In the genomic region with DNA sequence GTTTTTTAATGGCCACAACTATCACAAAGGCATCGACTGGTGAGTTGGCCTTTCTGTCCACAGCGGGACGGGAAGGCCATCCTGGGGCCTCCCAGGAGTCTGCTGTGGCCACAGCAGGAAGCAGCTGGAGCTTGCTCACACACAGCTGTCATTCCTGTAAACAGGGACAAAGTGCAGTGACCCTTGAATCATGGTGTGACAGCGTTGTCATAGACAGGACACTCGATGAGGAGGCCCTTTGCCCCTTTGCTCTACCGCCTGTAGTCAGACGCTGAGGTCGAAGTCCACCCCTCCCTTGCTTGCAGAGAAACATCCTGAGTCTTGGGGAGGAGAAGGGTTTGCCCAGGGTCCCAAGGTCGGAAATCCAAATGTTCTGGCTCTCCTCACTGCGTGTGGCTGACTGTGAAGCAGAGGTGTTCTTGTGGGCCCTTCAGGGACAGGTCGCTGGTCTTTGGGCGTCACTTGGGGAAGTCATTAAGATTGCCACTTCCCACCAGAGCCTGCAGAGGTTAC, we compare ENCODE assay signal across 16 cellular contexts. TPM values are rescaled to one million over a fixed set of nuclear protein-coding genes. Genes with fewer than 3 reads are reported as not detected.
DNase-seq lines count a peak whose midpoint lies in the region; ATAC-seq, FAIRE-seq and TF ChIP-seq lines count a peak whose summit lies in the region.
"Had no signal": no experiment of that assay in that cellular context is flagged by ENCODE, and none has a peak within 500 bp of the region (broad histone marks: within the 10 kb centered on the region; RNA-seq: fewer than 3 reads in every experiment).

No MANE protein-coding gene starts in this region.

- no peak overlapping the region for H3K4me3 Mint-ChIP-seq in CD14-positive monocyte
- H3K4me3 Mint-ChIP-seq: dendritic cell treated with granulocyte-macrophage colony-stimulating factor and Interleukin-4, amounts not matched to agents 40 ng/mL and 50 ng/mL, for 4 days had no signal

- TF ChIP-seq CTCF in CD14-positive monocyte (IDR thresholded peaks at IDR 0.05) (no peak), kidney (IDR thresholded peaks at IDR 0.05; ENCODE audit: borderline replicate concordance, extremely low read depth, insufficient read depth) (no peak)

- H3K4me1 ChIP-seq in kidney (ENCODE audit: control insufficient read depth in 1 of 2, insufficient read depth in 1 of 2, low read depth in 1 of 2, low read length in 2 of 2) = peaks cover 22 to 27% of the 10 kb centered on the region in 2 donors

- no peaks in the 10 kb centered on the region for H3K9me3 ChIP-seq in kidney (ENCODE audit: control insufficient read depth in 1 of 2, low read length in 2 of 2)

- intact Hi-C loops in CD14-positive monocyte (cut with micrococcal nuclease) = loop anchor here in 1 of 2 donors (5.0 kb wide), 1 partner anchor 86 kb away; no protein-coding TSS in a partner anchor
- intact Hi-C loops in kidney (cut with DNase I) = no loop called here
- intact Hi-C loops in sciatic nerve (cut with DNase I) = no loop called here

- H3K27ac Mint-ChIP-seq in CD14-positive monocyte = peak overlapping the region in 5 of 7 donors; percentile 35 to 85 (median 48)
- H3K27ac Mint-ChIP-seq: dendritic cell treated with granulocyte-macrophage colony-stimulating factor and Interleukin-4, amounts not matched to agents 40 ng/mL and 50 ng/mL, for 4 days had no signal

- DNase-seq in CD14-positive monocyte (ENCODE audit: low spot score) (no peak), SHP77 (lab: John Stamatoyannopoulos, UW) (peak; percentile 40 to 44), kidney (no peak), sciatic nerve (ENCODE audit: low spot score) (peak; percentile 35), middle frontal gyrus (ENCODE audit: extremely low spot score, low spot score) (no peak), hepatic stellate cell (ENCODE audit: low spot score) (no peak), caudate nucleus (lab: John Stamatoyannopoulos, UW) (no peak)
- DNase-seq: activated CD4-positive, alpha-beta T cell treated with anti-CD3 and anti-CD28 coated beads for 4 hours; amniotic stem cell; DMS 273 treated with DMSO at 0.1 percent for 48 hours; foreskin keratinocyte; islet precursor cell; NCI-H345; T-helper 1 cell had no signal

- peaks cover 25 to 65% of the 10 kb centered on the region in 2 donors for H3K36me3 ChIP-seq in kidney (ENCODE audit: control insufficient read depth in 1 of 2, insufficient read depth in 2 of 2, low read length in 2 of 2)

- ATAC-seq in sciatic nerve (no peak), HG03571 (IDR thresholded peaks at IDR 0.05; ENCODE audit: unreplicated experiment) (no peak)
- ATAC-seq: foreskin keratinocyte had no signal

- H3K27me3 Mint-ChIP-seq in CD14-positive monocyte (ENCODE audit: low read depth in 3 of 3) = peaks cover 0 to 1% (median under 1%) of the 10 kb centered on the region in 3 donors
- H3K27me3 Mint-ChIP-seq: dendritic cell treated with granulocyte-macrophage colony-stimulating factor and Interleukin-4, amounts not matched to agents 40 ng/mL and 50 ng/mL, for 4 days had no signal

- no peak overlapping the region for H3K9ac ChIP-seq in kidney (ENCODE audit: low read length in 2 of 2)

- H3K36me3 Mint-ChIP-seq in CD14-positive monocyte = peaks cover 76 to 95% of the 10 kb centered on the region in 2 donors

- H3K27ac ChIP-seq in kidney (ENCODE audit: low read depth in 2 of 2, low read length in 2 of 2) (peak overlapping the region; percentile 24 to 77), caudate nucleus (ENCODE audit: low read depth, low read length) (no peak overlapping the region)

- H3K9me3 Mint-ChIP-seq in CD14-positive monocyte = no peaks in the 10 kb centered on the region
- H3K9me3 Mint-ChIP-seq: dendritic cell treated with granulocyte-macrophage colony-stimulating factor and Interleukin-4, amounts not matched to agents 40 ng/mL and 50 ng/mL, for 4 days had no signal

- no peak for FAIRE-seq in kidney (lab: Jason Lieb, UNC)

- H3K4me1 Mint-ChIP-seq in CD14-positive monocyte = peaks cover 7% of the 10 kb centered on the region

- H3K4me3 ChIP-seq in kidney (ENCODE audit: low read length in 2 of 2) = no peak overlapping the region

RNA-seq across cellular contexts. Expression of a gene that starts 35.1 kb away (rescaled TPM):
- 1 to 10 TPM; 7.0 to 7.5 TPM for polyA plus RNA-seq in CD14-positive monocyte
- total RNA-seq in kidney = 60.7 TPM
- 11.7 TPM for polyA plus RNA-seq in kidney (ENCODE audit: insufficient read depth, low read depth, low replicate concordance)
- total RNA-seq in sciatic nerve = 109 TPM

Comparison
In these comparisons a context has a peak if more than half of its experiments do, and no peak if none do; other contexts are left out.
1. DNase-seq: peak in SHP77 (2 of 2) and sciatic nerve (single experiment); none in CD14-positive monocyte (single experiment), kidney (single experiment), middle frontal gyrus (single experiment), hepatic stellate cell (single experiment) and caudate nucleus (0 of 61).